1 cellular context compared by ENCODE assay signal in the genomic region with DNA sequence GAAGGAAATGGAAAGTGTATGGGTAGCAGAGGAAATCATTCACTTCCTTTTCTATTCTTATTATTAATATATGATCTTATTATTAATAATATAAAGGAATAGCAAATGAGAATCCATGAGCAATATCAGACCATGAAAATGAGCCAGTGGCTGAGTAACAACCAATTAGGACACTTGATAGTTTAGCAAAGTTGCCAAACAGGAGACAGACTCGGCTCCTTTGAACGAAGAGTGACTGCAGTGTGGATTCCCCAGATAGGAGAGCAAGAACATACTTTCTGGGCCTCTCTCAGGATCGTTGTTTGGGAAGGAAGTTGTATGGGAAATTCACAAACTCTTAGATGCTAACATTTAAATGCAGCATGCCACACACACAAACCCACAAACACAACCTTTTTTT.
TF ChIP-seq lines count a peak whose summit lies in the region.

No MANE protein-coding gene starts in this region.

TF ChIP-seq in GM23338, 12 proteins besides CTCF, POLR2A, EP300 and RAD21 (continued from another document):
- TF ChIP-seq, protein P1, sequence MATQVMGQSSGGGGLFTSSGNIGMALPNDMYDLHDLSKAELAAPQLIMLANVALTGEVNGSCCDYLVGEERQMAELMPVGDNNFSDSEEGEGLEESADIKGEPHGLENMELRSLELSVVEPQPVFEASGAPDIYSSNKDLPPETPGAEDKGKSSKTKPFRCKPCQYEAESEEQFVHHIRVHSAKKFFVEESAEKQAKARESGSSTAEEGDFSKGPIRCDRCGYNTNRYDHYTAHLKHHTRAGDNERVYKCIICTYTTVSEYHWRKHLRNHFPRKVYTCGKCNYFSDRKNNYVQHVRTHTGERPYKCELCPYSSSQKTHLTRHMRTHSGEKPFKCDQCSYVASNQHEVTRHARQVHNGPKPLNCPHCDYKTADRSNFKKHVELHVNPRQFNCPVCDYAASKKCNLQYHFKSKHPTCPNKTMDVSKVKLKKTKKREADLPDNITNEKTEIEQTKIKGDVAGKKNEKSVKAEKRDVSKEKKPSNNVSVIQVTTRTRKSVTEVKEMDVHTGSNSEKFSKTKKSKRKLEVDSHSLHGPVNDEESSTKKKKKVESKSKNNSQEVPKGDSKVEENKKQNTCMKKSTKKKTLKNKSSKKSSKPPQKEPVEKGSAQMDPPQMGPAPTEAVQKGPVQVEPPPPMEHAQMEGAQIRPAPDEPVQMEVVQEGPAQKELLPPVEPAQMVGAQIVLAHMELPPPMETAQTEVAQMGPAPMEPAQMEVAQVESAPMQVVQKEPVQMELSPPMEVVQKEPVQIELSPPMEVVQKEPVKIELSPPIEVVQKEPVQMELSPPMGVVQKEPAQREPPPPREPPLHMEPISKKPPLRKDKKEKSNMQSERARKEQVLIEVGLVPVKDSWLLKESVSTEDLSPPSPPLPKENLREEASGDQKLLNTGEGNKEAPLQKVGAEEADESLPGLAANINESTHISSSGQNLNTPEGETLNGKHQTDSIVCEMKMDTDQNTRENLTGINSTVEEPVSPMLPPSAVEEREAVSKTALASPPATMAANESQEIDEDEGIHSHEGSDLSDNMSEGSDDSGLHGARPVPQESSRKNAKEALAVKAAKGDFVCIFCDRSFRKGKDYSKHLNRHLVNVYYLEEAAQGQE (IDR thresholded peaks at IDR 0.05; ENCODE audit: unreplicated experiment): no peak
- TF ChIP-seq, protein P2, sequence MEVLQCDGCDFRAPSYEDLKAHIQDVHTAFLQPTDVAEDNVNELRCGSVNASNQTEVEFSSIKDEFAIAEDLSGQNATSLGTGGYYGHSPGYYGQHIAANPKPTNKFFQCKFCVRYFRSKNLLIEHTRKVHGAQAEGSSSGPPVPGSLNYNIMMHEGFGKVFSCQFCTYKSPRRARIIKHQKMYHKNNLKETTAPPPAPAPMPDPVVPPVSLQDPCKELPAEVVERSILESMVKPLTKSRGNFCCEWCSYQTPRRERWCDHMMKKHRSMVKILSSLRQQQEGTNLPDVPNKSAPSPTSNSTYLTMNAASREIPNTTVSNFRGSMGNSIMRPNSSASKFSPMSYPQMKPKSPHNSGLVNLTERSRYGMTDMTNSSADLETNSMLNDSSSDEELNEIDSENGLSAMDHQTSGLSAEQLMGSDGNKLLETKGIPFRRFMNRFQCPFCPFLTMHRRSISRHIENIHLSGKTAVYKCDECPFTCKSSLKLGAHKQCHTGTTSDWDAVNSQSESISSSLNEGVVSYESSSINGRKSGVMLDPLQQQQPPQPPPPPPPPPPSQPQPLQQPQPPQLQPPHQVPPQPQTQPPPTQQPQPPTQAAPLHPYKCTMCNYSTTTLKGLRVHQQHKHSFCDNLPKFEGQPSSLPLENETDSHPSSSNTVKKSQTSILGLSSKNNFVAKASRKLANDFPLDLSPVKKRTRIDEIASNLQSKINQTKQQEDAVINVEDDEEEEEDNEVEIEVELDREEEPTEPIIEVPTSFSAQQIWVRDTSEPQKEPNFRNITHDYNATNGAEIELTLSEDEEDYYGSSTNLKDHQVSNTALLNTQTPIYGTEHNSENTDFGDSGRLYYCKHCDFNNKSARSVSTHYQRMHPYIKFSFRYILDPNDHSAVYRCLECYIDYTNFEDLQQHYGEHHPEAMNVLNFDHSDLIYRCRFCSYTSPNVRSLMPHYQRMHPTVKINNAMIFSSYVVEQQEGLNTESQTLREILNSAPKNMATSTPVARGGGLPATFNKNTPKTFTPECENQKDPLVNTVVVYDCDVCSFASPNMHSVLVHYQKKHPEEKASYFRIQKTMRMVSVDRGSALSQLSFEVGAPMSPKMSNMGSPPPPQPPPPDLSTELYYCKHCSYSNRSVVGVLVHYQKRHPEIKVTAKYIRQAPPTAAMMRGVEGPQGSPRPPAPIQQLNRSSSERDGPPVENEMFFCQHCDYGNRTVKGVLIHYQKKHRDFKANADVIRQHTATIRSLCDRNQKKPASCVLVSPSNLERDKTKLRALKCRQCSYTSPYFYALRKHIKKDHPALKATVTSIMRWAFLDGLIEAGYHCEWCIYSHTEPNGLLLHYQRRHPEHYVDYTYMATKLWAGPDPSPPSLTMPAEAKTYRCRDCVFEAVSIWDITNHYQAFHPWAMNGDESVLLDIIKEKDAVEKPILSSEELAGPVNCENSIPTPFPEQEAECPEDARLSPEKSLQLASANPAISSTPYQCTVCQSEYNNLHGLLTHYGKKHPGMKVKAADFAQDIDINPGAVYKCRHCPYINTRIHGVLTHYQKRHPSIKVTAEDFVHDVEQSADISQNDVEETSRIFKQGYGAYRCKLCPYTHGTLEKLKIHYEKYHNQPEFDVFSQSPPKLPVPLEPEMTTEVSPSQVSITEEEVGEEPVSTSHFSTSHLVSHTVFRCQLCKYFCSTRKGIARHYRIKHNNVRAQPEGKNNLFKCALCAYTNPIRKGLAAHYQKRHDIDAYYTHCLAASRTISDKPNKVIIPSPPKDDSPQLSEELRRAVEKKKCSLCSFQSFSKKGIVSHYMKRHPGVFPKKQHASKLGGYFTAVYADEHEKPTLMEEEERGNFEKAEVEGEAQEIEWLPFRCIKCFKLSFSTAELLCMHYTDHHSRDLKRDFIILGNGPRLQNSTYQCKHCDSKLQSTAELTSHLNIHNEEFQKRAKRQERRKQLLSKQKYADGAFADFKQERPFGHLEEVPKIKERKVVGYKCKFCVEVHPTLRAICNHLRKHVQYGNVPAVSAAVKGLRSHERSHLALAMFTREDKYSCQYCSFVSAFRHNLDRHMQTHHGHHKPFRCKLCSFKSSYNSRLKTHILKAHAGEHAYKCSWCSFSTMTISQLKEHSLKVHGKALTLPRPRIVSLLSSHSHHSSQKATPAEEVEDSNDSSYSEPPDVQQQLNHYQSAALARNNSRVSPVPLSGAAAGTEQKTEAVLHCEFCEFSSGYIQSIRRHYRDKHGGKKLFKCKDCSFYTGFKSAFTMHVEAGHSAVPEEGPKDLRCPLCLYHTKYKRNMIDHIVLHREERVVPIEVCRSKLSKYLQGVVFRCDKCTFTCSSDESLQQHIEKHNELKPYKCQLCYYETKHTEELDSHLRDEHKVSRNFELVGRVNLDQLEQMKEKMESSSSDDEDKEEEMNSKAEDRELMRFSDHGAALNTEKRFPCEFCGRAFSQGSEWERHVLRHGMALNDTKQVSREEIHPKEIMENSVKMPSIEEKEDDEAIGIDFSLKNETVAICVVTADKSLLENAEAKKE (CRISPR knock-in tag; IDR thresholded peaks at IDR 0.05): no peak
- TF ChIP-seq ZNF114 (CRISPR knock-in tag; IDR thresholded peaks at IDR 0.05) (no peak), POLR2AphosphoS5 (IDR thresholded peaks at IDR 0.05; ENCODE audit: low read depth) (no peak), EZH2 (IDR thresholded peaks at IDR 0.05; ENCODE audit: low read depth, unreplicated experiment) (no peak), EZH2phosphoT487 (IDR thresholded peaks at IDR 0.05; ENCODE audit: unreplicated experiment) (no peak), NANOG (IDR thresholded peaks at IDR 0.05; ENCODE audit: borderline replicate concordance) (no peak), CREB1 (CRISPR knock-in tag; IDR thresholded peaks at IDR 0.05; ENCODE audit: low read depth) (no peak)
- TF ChIP-seq, protein P3, sequence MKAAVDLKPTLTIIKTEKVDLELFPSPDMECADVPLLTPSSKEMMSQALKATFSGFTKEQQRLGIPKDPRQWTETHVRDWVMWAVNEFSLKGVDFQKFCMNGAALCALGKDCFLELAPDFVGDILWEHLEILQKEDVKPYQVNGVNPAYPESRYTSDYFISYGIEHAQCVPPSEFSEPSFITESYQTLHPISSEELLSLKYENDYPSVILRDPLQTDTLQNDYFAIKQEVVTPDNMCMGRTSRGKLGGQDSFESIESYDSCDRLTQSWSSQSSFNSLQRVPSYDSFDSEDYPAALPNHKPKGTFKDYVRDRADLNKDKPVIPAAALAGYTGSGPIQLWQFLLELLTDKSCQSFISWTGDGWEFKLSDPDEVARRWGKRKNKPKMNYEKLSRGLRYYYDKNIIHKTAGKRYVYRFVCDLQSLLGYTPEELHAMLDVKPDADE (IDR thresholded peaks at IDR 0.05): no peak
TF ChIP-seq in GM23338: peak in this region for 0.
